In the genomic region with DNA sequence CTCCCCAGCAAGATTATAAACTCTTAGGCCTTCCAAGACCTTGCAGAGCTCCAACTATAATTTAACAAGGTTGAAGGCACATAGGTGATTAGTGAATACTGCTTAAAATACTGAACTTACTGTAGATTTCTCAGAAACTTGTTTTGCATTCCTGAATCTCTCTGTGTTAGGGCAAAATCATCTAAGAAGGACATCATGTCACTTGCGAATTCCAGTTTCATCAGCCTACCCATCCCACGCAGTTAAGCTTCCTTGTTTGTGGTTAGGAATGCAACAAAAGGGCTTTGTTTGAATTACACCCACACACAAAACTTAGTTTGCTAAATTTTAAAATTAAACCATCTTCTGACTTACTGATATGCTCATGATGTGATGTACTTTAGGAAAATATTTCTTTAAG, we compare ENCODE assay signal across 10 cellular contexts.
A peak's percentile ranks its signal among the peaks of the same experiment; 100 is the strongest.
DNase-seq lines count a peak whose midpoint lies in the region; ATAC-seq and TF ChIP-seq lines count a peak whose summit lies in the region.
"Had no signal": no experiment of that assay in that cellular context is flagged by ENCODE, and none has a peak within 500 bp of the region (broad histone marks: within the 10 kb centered on the region; RNA-seq: fewer than 3 reads in every experiment).

No MANE protein-coding gene starts in this region.

- no TSS peak for BruUV-seq in PC-3 (replicated peaks; lab: Mats Ljungman, UMichigan)

- no peaks in the 10 kb centered on the region for H4K20me1 ChIP-seq in PC-3 (ENCODE audit: low read length)

- H3K27me3 ChIP-seq in PC-3 (ENCODE audit: low read length) (no peaks in the 10 kb centered on the region), ovary (no peaks in the 10 kb centered on the region)

- TF ChIP-seq CTCF in PC-3 (conservative IDR thresholded peaks at IDR 0.05; ENCODE audit: low read depth, low read length) (no peak), ovary (IDR thresholded peaks at IDR 0.05) (no peak)

- H3K27ac ChIP-seq in PC-3 (ENCODE audit: low read length), result peak overlapping the region; percentile 64
- H3K27ac ChIP-seq in ovary, result no peak overlapping the region

- peak overlapping the region; percentile 42 for H3K4me2 ChIP-seq in PC-3 (ENCODE audit: low read length)

- WGBS in ovary, 3 donors, result 4 to 13% (median 13%) methylated on average over 2 of the region's 2 CpGs

- H3K4me3 ChIP-seq in PC-3 (ENCODE audit: low read length) (no peak overlapping the region), ovary (no peak overlapping the region)

- H3K9ac ChIP-seq in PC-3 (ENCODE audit: low read length), result no peak overlapping the region

- ATAC-seq in PC-3 (peak; percentile 84), HG03439 (IDR thresholded peaks at IDR 0.05; ENCODE audit: unreplicated experiment) (no peak)
- ATAC-seq: activated T-cell treated with anti-CD3 and anti-CD28 coated beads, Interleukin-2, amount 50 U/mL, for 4 hours had no signal

- no peak for TF ChIP-seq POLR2A in ovary (IDR thresholded peaks at IDR 0.05)

- POLR2A ChIA-PET in PC-3 (lab: Charles Lee; ENCODE audit: unreplicated experiment), result no interaction called here

- H3F3A ChIP-seq in PC-3 (ENCODE audit: low read length, unreplicated experiment), result no peaks in the 10 kb centered on the region

- H3K79me2 ChIP-seq in PC-3 (ENCODE audit: low read length), result peaks cover 39% of the 10 kb centered on the region

- CTCF ChIA-PET in PC-3 (lab: Charles Lee), result interaction anchor here (0.6 kb wide), 2 partner anchors 21 to 27 kb away, joined by 3 to 4 read pairs; no protein-coding TSS in a partner anchor

- H3K4me1 ChIP-seq in PC-3 (ENCODE audit: insufficient read depth, low read length) (peaks cover 32% of the 10 kb centered on the region), ovary (ENCODE audit: insufficient read depth) (no peaks in the 10 kb centered on the region)

- H3K9me3 ChIP-seq in PC-3 (ENCODE audit: low read length) (no peaks in the 10 kb centered on the region), ovary (no peaks in the 10 kb centered on the region)

- peak; percentile 88 for DNase-seq in EH (ENCODE audit: low read depth)
- DNase-seq in PC-3, result peak; percentile 64
- DNase-seq in fibroblast of gingiva (ENCODE audit: low read depth), result peak; percentile 73
- peak; percentile 95 for DNase-seq in non-pigmented ciliary epithelial cell (ENCODE audit: low read depth)
- no peak for DNase-seq in ovary
- no peak for DNase-seq in hippocampal formation (lab: John Stamatoyannopoulos, UW)
- DNase-seq in SKM-1 treated with dmso at 0.1 percent for 144 hours (lab: John Stamatoyannopoulos, UW; ENCODE audit: unreplicated experiment), result no peak
- DNase-seq: activated T-cell treated with anti-CD3 and anti-CD28 coated beads, Interleukin-2, amount 50 U/mL, for 4 hours; T-helper 2 cell had no signal

- H2AFZ ChIP-seq in PC-3 (ENCODE audit: low read length), result no peak overlapping the region

- intact Hi-C loops in PC-3 (cut with micrococcal nuclease), result loop anchor here (2.0 kb wide), 1 partner anchor 19 kb away; no protein-coding TSS in a partner anchor
- intact Hi-C loops in ovary (cut with DNase I), result no loop called here

- H3K9me2 ChIP-seq in PC-3 (replicated peaks; ENCODE audit: low read length), result no peaks in the 10 kb centered on the region

- TF ChIP-seq EP300 in ovary (IDR thresholded peaks at IDR 0.05), result no peak

- H3K36me3 ChIP-seq in PC-3 (ENCODE audit: low read depth, low read length) (no peaks in the 10 kb centered on the region), ovary (no peaks in the 10 kb centered on the region)

Comparison
In these comparisons a context has a peak if more than half of its experiments do, and no peak if none do; other contexts are left out.
1. DNase-seq: peak in EH (single experiment), PC-3 (single experiment), fibroblast of gingiva (single experiment) and non-pigmented ciliary epithelial cell (single experiment); none in ovary (0 of 5), hippocampal formation (0 of 2) and SKM-1 treated with dmso at 0.1 percent for 144 hours (single experiment).